In genomic region chr7:106658504-106659368, GRCh38 we compare ENCODE assay signal across 1 cellular context.
TF ChIP-seq lines count a peak whose summit lies in the region.

No MANE protein-coding gene starts in this region.

TF ChIP-seq in K562, 482 proteins besides CTCF, POLR2A, EP300 and RAD21 (continued from another document and continues in another):
- TF ChIP-seq MLLT1 (IDR thresholded peaks at IDR 0.05) (peak; percentile 90 to 95), ZNF3 (CRISPR knock-in tag; IDR thresholded peaks at IDR 0.05) (0 out of 2 replicates have a peak, but pooled peaks have one; percentile 42), HDAC1 (IDR thresholded peaks at IDR 0.05) (peak in 1 of 2 experiments; percentile 35; a peak in 1 of 4 replicates), KLF6 (CRISPR knock-in tag; IDR thresholded peaks at IDR 0.05; ENCODE audit: borderline replicate concordance) (peak; percentile 65; the same call in 1 of the 2 replicates), ZNF518B (CRISPR knock-in tag; IDR thresholded peaks at IDR 0.05) (0 out of 2 replicates have a peak, but pooled peaks have one; percentile 51), DDX20 (tag; IDR thresholded peaks at IDR 0.05; ENCODE audit: low read depth) (peak; percentile 35; the same call in 1 of the 2 replicates), SUPT5H (IDR thresholded peaks at IDR 0.05) (peak; percentile 34; the same call in 1 of the 2 replicates), PHF20 (IDR thresholded peaks at IDR 0.05; ENCODE audit: partially characterized antibody) (no peak), ZNF717 (CRISPR knock-in tag; IDR thresholded peaks at IDR 0.05) (peak; percentile 73; the same call in 1 of the 2 replicates), NFE2 (IDR thresholded peaks at IDR 0.05; ENCODE audit: low read depth) (no peak), OTX1 (CRISPR knock-in tag; IDR thresholded peaks at IDR 0.05) (0 out of 2 replicates have a peak, but pooled peaks have one; percentile 29), ZNF668 (CRISPR knock-in tag; IDR thresholded peaks at IDR 0.05) (0 out of 2 replicates have a peak, but pooled peaks have one; percentile 56), ZBTB9 (CRISPR knock-in tag; IDR thresholded peaks at IDR 0.05) (no peak), HNRNPH1 (optimal IDR thresholded peaks at IDR 0.05; ENCODE audit: low read depth, low read length) (no peak), MECOM (CRISPR knock-in tag; IDR thresholded peaks at IDR 0.05) (0 out of 2 replicates have a peak, but pooled peaks have one; percentile 17), EHMT2 (IDR thresholded peaks at IDR 0.05) (no peak), ZNF639 (CRISPR knock-in tag; conservative IDR thresholded peaks at IDR 0.05 in 1 of 2, IDR thresholded peaks at IDR 0.05 in 1 of 2) (peak in 1 of 2 experiments; percentile 21; a peak in 1 of 4 replicates), DIDO1 (tag; IDR thresholded peaks at IDR 0.05; ENCODE audit: low read depth) (no peak), ILF3 (IDR thresholded peaks at IDR 0.05; ENCODE audit: borderline replicate concordance) (peak; percentile 61; the same call in 1 of the 2 replicates), ZNF592 (IDR thresholded peaks at IDR 0.05) (peak; percentile 23; the same call in 1 of the 2 replicates), NCOA1 (IDR thresholded peaks at IDR 0.05; ENCODE audit: low read depth) (0 out of 2 replicates have a peak, but pooled peaks have one; percentile 16), MXI1 (IDR thresholded peaks at IDR 0.05; ENCODE audit: low read depth, low read length) (0 out of 2 replicates have a peak, but pooled peaks have one; percentile 27), NR2C1 (IDR thresholded peaks at IDR 0.05) (no peak), NR2C1 (tag; IDR thresholded peaks at IDR 0.05) (no peak), ZKSCAN8 (CRISPR knock-in tag; IDR thresholded peaks at IDR 0.05) (0 out of 2 replicates have a peak, but pooled peaks have one; percentile 5), TEAD2 (tag; IDR thresholded peaks at IDR 0.05) (0 out of 2 replicates have a peak, but pooled peaks have one; percentile 42), PHF21A (IDR thresholded peaks at IDR 0.05; ENCODE audit: borderline replicate concordance, low read depth) (no peak), CAMTA2 (CRISPR knock-in tag; conservative IDR thresholded peaks at IDR 0.05) (no peak), PHB (CRISPR knock-in tag; IDR thresholded peaks at IDR 0.05) (no peak), GATAD2B (IDR thresholded peaks at IDR 0.05; ENCODE audit: borderline replicate concordance) (0 out of 2 replicates have a peak, but pooled peaks have one; percentile 58), TEAD1 (CRISPR knock-in tag; IDR thresholded peaks at IDR 0.05) (0 out of 4 replicates have a peak, but pooled peaks of 1 of the 2 experiments have one; percentile 14), AFF4 (CRISPR knock-in tag; IDR thresholded peaks at IDR 0.05) (peak; percentile 50; the same call in 1 of the 2 replicates), POLR2B (IDR thresholded peaks at IDR 0.05; ENCODE audit: low read depth, partially characterized antibody) (peak; percentile 48), CC2D1A (IDR thresholded peaks at IDR 0.05) (no peak), DPF2 (IDR thresholded peaks at IDR 0.05) (0 out of 2 replicates have a peak, but pooled peaks have one; percentile 38), ZNF146 (CRISPR knock-in tag; IDR thresholded peaks at IDR 0.05; ENCODE audit: unreplicated experiment) (no peak), FOXJ2 (tag; IDR thresholded peaks at IDR 0.05) (0 out of 2 replicates have a peak, but pooled peaks have one; percentile 21), HMBOX1 (IDR thresholded peaks at IDR 0.05) (peak; percentile 59; the same call in 1 of the 2 replicates), ARNT (IDR thresholded peaks at IDR 0.05) (0 out of 4 replicates have a peak, but pooled peaks have one; percentile 13 to 19), ELF4 (CRISPR knock-in tag; IDR thresholded peaks at IDR 0.05) (no peak), TCF3 (CRISPR knock-in tag; IDR thresholded peaks at IDR 0.05) (no peak), MTA3 (IDR thresholded peaks at IDR 0.05; ENCODE audit: borderline replicate concordance) (no peak; the same call in 1 of the 2 replicates), HMG20B (CRISPR knock-in tag; IDR thresholded peaks at IDR 0.05) (0 out of 2 replicates have a peak, but pooled peaks have one; percentile 27), KAT2B (IDR thresholded peaks at IDR 0.05; ENCODE audit: low read depth, low read length) (no peak), NBN (IDR thresholded peaks at IDR 0.05; ENCODE audit: low read depth) (peak; percentile 17; the same call in 1 of the 2 replicates), ZNF224 (CRISPR knock-in tag; IDR thresholded peaks at IDR 0.05) (no peak), PKNOX1 (IDR thresholded peaks at IDR 0.05) (peak; percentile 28; the same call in 1 of the 2 replicates), SMAD2 (IDR thresholded peaks at IDR 0.05; ENCODE audit: low read depth, low read length) (no peak), CBX3 (IDR thresholded peaks at IDR 0.05; ENCODE audit: borderline replicate concordance in 1 of 2, low read length in 2 of 2) (peak in 1 of 2 experiments; percentile 33; a peak in 1 of 3 replicates)
